ENCODE assay signal across 18 cellular contexts in genomic region chrX:139077303-139078131, GRCh38.
DNase-seq lines count a peak whose midpoint lies in the region; ATAC-seq and TF ChIP-seq lines count a peak whose summit lies in the region.
"Had no signal": no experiment of that assay in that cellular context is flagged by ENCODE, and none has a peak within 500 bp of the region (broad histone marks: within the 10 kb centered on the region; RNA-seq: fewer than 3 reads in every experiment).

No MANE protein-coding gene starts in this region.

- intact Hi-C loops in activated T-helper 1 cell treated with anti-CD3 and anti-CD28 coated beads, Interleukin-12 subunit alpha, Interleukin-12 subunit beta, Interleukin-2, Interleukin-4 antibody, amounts not matched to agents 30 ng/mL and 10 ng/mL and 1 ng/mL, durations not matched to agents 14 hours and 24 hours and 36 hours (cut with micrococcal nuclease) = no loop called here

- no peaks in the 10 kb centered on the region for H3K4me1 Mint-ChIP-seq in activated T-helper 1 cell treated with anti-CD3 and anti-CD28 coated beads, Interleukin-12 subunit alpha, Interleukin-12 subunit beta, Interleukin-2, Interleukin-4 antibody, amounts not matched to agents 30 ng/mL and 10 ng/mL and 1 ng/mL, durations not matched to agents 14 hours and 24 hours and 36 hours (ENCODE audit: low read depth)

- no peak overlapping the region for H3K4me3 Mint-ChIP-seq in activated T-helper 1 cell treated with anti-CD3 and anti-CD28 coated beads, Interleukin-12 subunit alpha, Interleukin-12 subunit beta, Interleukin-2, Interleukin-4 antibody, amounts not matched to agents 30 ng/mL and 10 ng/mL and 1 ng/mL, durations not matched to agents 14 hours and 24 hours and 36 hours
- H3K4me3 Mint-ChIP-seq: activated T-cell treated with anti-CD3 and anti-CD28 coated beads, Interleukin-2, amount 50 U/mL, for 72 hours; dendritic cell treated with granulocyte-macrophage colony-stimulating factor and Interleukin-4, amounts not matched to agents 40 ng/mL and 50 ng/mL, for 4 days had no signal

- H3K9me3 Mint-ChIP-seq in activated T-helper 1 cell treated with anti-CD3 and anti-CD28 coated beads, Interleukin-12 subunit alpha, Interleukin-12 subunit beta, Interleukin-2, Interleukin-4 antibody, amounts not matched to agents 30 ng/mL and 10 ng/mL and 1 ng/mL, durations not matched to agents 14 hours and 24 hours and 36 hours = peaks cover 7% of the 10 kb centered on the region
- H3K9me3 Mint-ChIP-seq: activated T-cell treated with anti-CD3 and anti-CD28 coated beads, Interleukin-2, amount 50 U/mL, for 72 hours; dendritic cell treated with granulocyte-macrophage colony-stimulating factor and Interleukin-4, amounts not matched to agents 40 ng/mL and 50 ng/mL, for 4 days had no signal

- ATAC-seq in omental fat pad (ENCODE audit: low FRiP score) (peak; percentile 66), HG02678 (IDR thresholded peaks at IDR 0.05; ENCODE audit: unreplicated experiment) (no peak)
- ATAC-seq: activated T-cell treated with anti-CD3 and anti-CD28 coated beads, Interleukin-2, amount 50 U/mL, for 72 hours had no signal

- no peaks in the 10 kb centered on the region for H3K27me3 Mint-ChIP-seq in activated T-helper 1 cell treated with anti-CD3 and anti-CD28 coated beads, Interleukin-12 subunit alpha, Interleukin-12 subunit beta, Interleukin-2, Interleukin-4 antibody, amounts not matched to agents 30 ng/mL and 10 ng/mL and 1 ng/mL, durations not matched to agents 14 hours and 24 hours and 36 hours (ENCODE audit: insufficient read depth)
- H3K27me3 Mint-ChIP-seq: dendritic cell treated with granulocyte-macrophage colony-stimulating factor and Interleukin-4, amounts not matched to agents 40 ng/mL and 50 ng/mL, for 4 days had no signal

- DNase-seq in CD1c-positive myeloid dendritic cell (ENCODE audit: extremely low spot score) = peak; percentile 14
- DNase-seq in NOMO-1 treated with dmso at 0.1 percent for 144 hours (lab: John Stamatoyannopoulos, UW; ENCODE audit: unreplicated experiment) = peak; percentile 9
- peak; percentile 56 for DNase-seq in epithelial cell of prostate (ENCODE audit: low read depth, low spot score)
- DNase-seq in omental fat pad (ENCODE audit: low spot score) = no peak
- DNase-seq in T-helper 2 cell = no peak
- DNase-seq in activated T-helper 1 cell treated with anti-CD3 and anti-CD28 coated beads, Interleukin-12 subunit alpha, Interleukin-12 subunit beta, Interleukin-2, Interleukin-4 antibody, amounts not matched to agents 30 ng/mL and 10 ng/mL and 1 ng/mL, durations not matched to agents 14 hours and 24 hours and 36 hours (ENCODE audit: low spot score) = no peak
- DNase-seq in GOT3 (lab: John Stamatoyannopoulos, UW) = no peak
- DNase-seq: activated CD4-positive, alpha-beta T cell treated with anti-CD3 and anti-CD28 coated beads, Interleukin-2, amount 50 U/mL, for 4 hours; activated T-cell treated with anti-CD3 and anti-CD28 coated beads, Interleukin-2, amount 50 U/mL, for 72 hours; NCI-H1694; NCI-H510A; RPMI8226; T-helper 9 cell; transverse colon had no signal

- H3K27ac Mint-ChIP-seq in activated T-helper 1 cell treated with anti-CD3 and anti-CD28 coated beads, Interleukin-12 subunit alpha, Interleukin-12 subunit beta, Interleukin-2, Interleukin-4 antibody, amounts not matched to agents 30 ng/mL and 10 ng/mL and 1 ng/mL, durations not matched to agents 14 hours and 24 hours and 36 hours = no peak overlapping the region
- H3K27ac Mint-ChIP-seq: activated T-cell treated with anti-CD3 and anti-CD28 coated beads, Interleukin-2, amount 50 U/mL, for 72 hours; dendritic cell treated with granulocyte-macrophage colony-stimulating factor and Interleukin-4, amounts not matched to agents 40 ng/mL and 50 ng/mL, for 4 days had no signal

- peak overlapping the region; percentile 45 for H3K27ac ChIP-seq in epithelial cell of prostate
- H3K27ac ChIP-seq: C4-2B, prostate gland, transverse colon had no signal

- TF ChIP-seq CTCF in omental fat pad (IDR thresholded peaks at IDR 0.05) = no peak

- H3K36me3 Mint-ChIP-seq in activated T-helper 1 cell treated with anti-CD3 and anti-CD28 coated beads, Interleukin-12 subunit alpha, Interleukin-12 subunit beta, Interleukin-2, Interleukin-4 antibody, amounts not matched to agents 30 ng/mL and 10 ng/mL and 1 ng/mL, durations not matched to agents 14 hours and 24 hours and 36 hours (ENCODE audit: low read depth) = no peaks in the 10 kb centered on the region

Comparison
In these comparisons a context has a peak if more than half of its experiments do, and no peak if none do; other contexts are left out.
1. DNase-seq: peak in CD1c-positive myeloid dendritic cell (single experiment), NOMO-1 treated with dmso at 0.1 percent for 144 hours (single experiment) and epithelial cell of prostate (single experiment); none in omental fat pad (single experiment), T-helper 2 cell (0 of 5), activated T-helper 1 cell treated with anti-CD3 and anti-CD28 coated beads, Interleukin-12 subunit alpha, Interleukin-12 subunit beta, Interleukin-2, Interleukin-4 antibody, amounts not matched to agents 30 ng/mL and 10 ng/mL and 1 ng/mL, durations not matched to agents 14 hours and 24 hours and 36 hours (single experiment) and GOT3 (single experiment).